Comparison of ENCODE assay signal across 4 cellular contexts in genomic region chr17:16044484-16044883, GRCh38.
TF ChIP-seq lines count a peak whose summit lies in the region.

No MANE protein-coding gene starts in this region.

TF ChIP-seq in A549, 52 proteins besides CTCF, POLR2A, EP300 and RAD21:
- peak; percentile 62; the same call in 1 of the 2 replicates for TF ChIP-seq POLR2AphosphoS2 (conservative IDR thresholded peaks at IDR 0.05; ENCODE audit: low read length)
- TF ChIP-seq CEBPB (IDR thresholded peaks at IDR 0.05): no peak
- TF ChIP-seq FOXS1 (CRISPR knock-in tag; IDR thresholded peaks at IDR 0.05): no peak

TF ChIP-seq in GM23338, 12 proteins besides CTCF, POLR2A, EP300 and RAD21 (continues in another document):
- TF ChIP-seq EZH2phosphoT487 (IDR thresholded peaks at IDR 0.05; ENCODE audit: unreplicated experiment) (no peak), STAT1 (IDR thresholded peaks at IDR 0.05; ENCODE audit: unreplicated experiment) (no peak), REST (IDR thresholded peaks at IDR 0.05; ENCODE audit: unreplicated experiment) (no peak), ZNF114 (CRISPR knock-in tag; IDR thresholded peaks at IDR 0.05) (no peak), POLR2AphosphoS5 (IDR thresholded peaks at IDR 0.05; ENCODE audit: low read depth) (peak; percentile 28; the same call in 1 of the 2 replicates), ETS1 (IDR thresholded peaks at IDR 0.05) (no peak), NANOG (IDR thresholded peaks at IDR 0.05; ENCODE audit: borderline replicate concordance) (peak; percentile 24; the same call in 1 of the 2 replicates), EZH2 (IDR thresholded peaks at IDR 0.05; ENCODE audit: low read depth, unreplicated experiment) (no peak), CREB1 (CRISPR knock-in tag; IDR thresholded peaks at IDR 0.05; ENCODE audit: low read depth) (no peak)

TF ChIP-seq in WTC11, 78 proteins besides CTCF, POLR2A, EP300 and RAD21:
- TF ChIP-seq CBFB (CRISPR knock-in tag; IDR thresholded peaks at IDR 0.05; ENCODE audit: low read depth): no peak

TF ChIP-seq in HepG2, 621 proteins besides CTCF, POLR2A, EP300 and RAD21:
- no peak for TF ChIP-seq ETV5 (CRISPR knock-in tag; IDR thresholded peaks at IDR 0.05; ENCODE audit: borderline replicate concordance)
- no peak for TF ChIP-seq ZNF224 (CRISPR knock-in tag; IDR thresholded peaks at IDR 0.05)
- 0 out of 2 replicates have a peak, but pooled peaks have one; percentile 28 for TF ChIP-seq SALL1 (CRISPR knock-in tag; IDR thresholded peaks at IDR 0.05)
- TF ChIP-seq ZNF687 (CRISPR knock-in tag; IDR thresholded peaks at IDR 0.05): peak; percentile 53
- no peak for TF ChIP-seq NR2F6 (IDR thresholded peaks at IDR 0.05)
- no peak for TF ChIP-seq NR2F6 (CRISPR knock-in tag; IDR thresholded peaks at IDR 0.05)
- no peak for TF ChIP-seq POLR2G (IDR thresholded peaks at IDR 0.05; ENCODE audit: low read depth, low read length)
- no peak for TF ChIP-seq MXD3 (CRISPR knock-in tag; IDR thresholded peaks at IDR 0.05)
- TF ChIP-seq FOXC1 (CRISPR knock-in tag; IDR thresholded peaks at IDR 0.05; ENCODE audit: borderline replicate concordance): no peak
